In genomic region chr4:108695062-108695461, GRCh38 we compare ENCODE assay signal across 1 cellular context.
TF ChIP-seq lines count a peak whose summit lies in the region.

No MANE protein-coding gene starts in this region.

TF ChIP-seq in K562, 482 proteins besides CTCF, POLR2A, EP300 and RAD21 (continued from another document and continues in another):
- TF ChIP-seq HDAC2 (IDR thresholded peaks at IDR 0.05) (peak; percentile 40; the same call in 1 of the 2 replicates), PRPF4 (IDR thresholded peaks at IDR 0.05; ENCODE audit: insufficient read depth, low read depth, low read length, poor library complexity, severe bottlenecking) (no peak), ZNF518B (CRISPR knock-in tag; IDR thresholded peaks at IDR 0.05) (no peak), ZNF561 (CRISPR knock-in tag; conservative IDR thresholded peaks at IDR 0.05) (no peak), EWSR1 (IDR thresholded peaks at IDR 0.05; ENCODE audit: borderline replicate concordance, low read depth, partially characterized antibody) (no peak), U2AF1 (optimal IDR thresholded peaks at IDR 0.05; ENCODE audit: low read depth, low read length) (no peak), KDM1A (IDR thresholded peaks at IDR 0.05) (peak; percentile 68 to 85), FOXA3 (CRISPR knock-in tag; conservative IDR thresholded peaks at IDR 0.05 in 1 of 2, IDR thresholded peaks at IDR 0.05 in 1 of 2) (no peak), CSDE1 (IDR thresholded peaks at IDR 0.05) (no peak), MCM3 (IDR thresholded peaks at IDR 0.05) (no peak), CHAMP1 (IDR thresholded peaks at IDR 0.05) (peak; percentile 36; the same call in 1 of the 2 replicates), SAP30 (IDR thresholded peaks at IDR 0.05; ENCODE audit: borderline replicate concordance, insufficient read depth, low read depth, low read length, poor library complexity, severe bottlenecking) (no peak), ZNF23 (CRISPR knock-in tag; IDR thresholded peaks at IDR 0.05) (no peak), CBFA2T2 (conservative IDR thresholded peaks at IDR 0.05) (peak; percentile 77), DNMT1 (IDR thresholded peaks at IDR 0.05) (no peak), HCFC1 (IDR thresholded peaks at IDR 0.05; ENCODE audit: low read depth, low read length) (no peak), ZNF143 (CRISPR knock-in tag; IDR thresholded peaks at IDR 0.05) (no peak), CC2D1A (IDR thresholded peaks at IDR 0.05) (no peak), MLX (CRISPR knock-in tag; conservative IDR thresholded peaks at IDR 0.05) (no peak), TRIM24 (IDR thresholded peaks at IDR 0.05) (peak; percentile 58 to 67; a peak in 3 of 4 replicates), SMAD3 (CRISPR knock-in tag; conservative IDR thresholded peaks at IDR 0.05) (no peak), TAL1 (IDR thresholded peaks at IDR 0.05) (peak; percentile 83), TCFL5 (CRISPR knock-in tag; conservative IDR thresholded peaks at IDR 0.05) (no peak), CHD2 (IDR thresholded peaks at IDR 0.05; ENCODE audit: low read depth, low read length) (no peak), ZNF165 (CRISPR knock-in tag; IDR thresholded peaks at IDR 0.05; ENCODE audit: borderline replicate concordance) (no peak), CBFA2T3 (IDR thresholded peaks at IDR 0.05) (peak; percentile 88), ZNF584 (CRISPR knock-in tag; IDR thresholded peaks at IDR 0.05; ENCODE audit: low read depth) (no peak), HIVEP1 (CRISPR knock-in tag; IDR thresholded peaks at IDR 0.05) (no peak), PATZ1 (CRISPR knock-in tag; IDR thresholded peaks at IDR 0.05; ENCODE audit: borderline replicate concordance) (no peak), ZNF717 (CRISPR knock-in tag; IDR thresholded peaks at IDR 0.05) (no peak), SMARCE1 (IDR thresholded peaks at IDR 0.05) (peak; percentile 40; the same call in 1 of the 2 replicates), XRCC4 (IDR thresholded peaks at IDR 0.05; ENCODE audit: extremely low read depth, insufficient read depth, insufficient read length) (no peak), BCL6 (CRISPR knock-in tag; IDR thresholded peaks at IDR 0.05) (no peak), CEBPG (CRISPR knock-in tag; IDR thresholded peaks at IDR 0.05) (no peak), CEBPG (tag; conservative IDR thresholded peaks at IDR 0.05 in 1 of 2, IDR thresholded peaks at IDR 0.05 in 1 of 2) (no peak), ZNF589 (CRISPR knock-in tag; IDR thresholded peaks at IDR 0.05; ENCODE audit: low read depth) (no peak), FOXM1 (IDR thresholded peaks at IDR 0.05; ENCODE audit: low read depth) (no peak), FOXM1 (CRISPR knock-in tag; IDR thresholded peaks at IDR 0.05; ENCODE audit: low read depth) (no peak), HBP1 (CRISPR knock-in tag; IDR thresholded peaks at IDR 0.05) (no peak), ZNF174 (CRISPR knock-in tag; IDR thresholded peaks at IDR 0.05) (no peak), PHF8 (IDR thresholded peaks at IDR 0.05; ENCODE audit: borderline replicate concordance, low read length) (no peak), ZFP91 (CRISPR knock-in tag; IDR thresholded peaks at IDR 0.05) (no peak), NUFIP1 (IDR thresholded peaks at IDR 0.05; ENCODE audit: partially characterized antibody) (no peak), STAG1 (CRISPR knock-in tag; IDR thresholded peaks at IDR 0.05; ENCODE audit: borderline replicate concordance) (no peak), ATF4 (CRISPR knock-in tag; IDR thresholded peaks at IDR 0.05) (no peak), IRF2 (CRISPR knock-in tag; IDR thresholded peaks at IDR 0.05) (no peak), KDM5B (IDR thresholded peaks at IDR 0.05; ENCODE audit: insufficient replicate concordance, low read depth, low read length) (no peak), TFAM (CRISPR knock-in tag; conservative IDR thresholded peaks at IDR 0.05) (no peak), KAT2B (IDR thresholded peaks at IDR 0.05; ENCODE audit: low read depth, low read length) (no peak), ZNF175 (CRISPR knock-in tag; IDR thresholded peaks at IDR 0.05; ENCODE audit: low read depth) (no peak), CREB5 (CRISPR knock-in tag; IDR thresholded peaks at IDR 0.05) (no peak), ZNF586 (CRISPR knock-in tag; conservative IDR thresholded peaks at IDR 0.05) (no peak), MTA2 (IDR thresholded peaks at IDR 0.05; ENCODE audit: low read depth) (peak; percentile 70), NCOA6 (IDR thresholded peaks at IDR 0.05) (no peak), CHD1 (IDR thresholded peaks at IDR 0.05; ENCODE audit: low read length) (no peak), RHOXF2B (CRISPR knock-in tag; conservative IDR thresholded peaks at IDR 0.05) (no peak), STAT5B (CRISPR knock-in tag; IDR thresholded peaks at IDR 0.05) (no peak), ZNF316 (IDR thresholded peaks at IDR 0.05) (no peak), E2F5 (CRISPR knock-in tag; IDR thresholded peaks at IDR 0.05) (no peak), SNAPC5 (CRISPR knock-in tag; IDR thresholded peaks at IDR 0.05) (no peak), CBFB (CRISPR knock-in tag; IDR thresholded peaks at IDR 0.05) (no peak), MECOM (CRISPR knock-in tag; IDR thresholded peaks at IDR 0.05) (no peak), BCOR (IDR thresholded peaks at IDR 0.05) (peak; percentile 71), TCF3 (CRISPR knock-in tag; IDR thresholded peaks at IDR 0.05) (peak; percentile 66), GTF2F1 (IDR thresholded peaks at IDR 0.05; ENCODE audit: low read depth, low read length) (no peak), ZNF699 (CRISPR knock-in tag; IDR thresholded peaks at IDR 0.05; ENCODE audit: insufficient replicate concordance) (no peak), ZNF41 (CRISPR knock-in tag; conservative IDR thresholded peaks at IDR 0.05) (no peak), SIN3A (IDR thresholded peaks at IDR 0.05; ENCODE audit: borderline replicate concordance in 2 of 2, control insufficient read depth in 1 of 2, low read depth in 2 of 2, low read length in 2 of 2) (no peak)
